Comparison of ENCODE assay signal across 15 cellular contexts in genomic region chr21:37445228-37445627, GRCh38.
A peak's percentile ranks its signal among the peaks of the same experiment; 100 is the strongest.
DNase-seq lines count a peak whose midpoint lies in the region; ATAC-seq and TF ChIP-seq lines count a peak whose summit lies in the region.
"Had no signal": no experiment of that assay in that cellular context is flagged by ENCODE, and none has a peak within 500 bp of the region (broad histone marks: within the 10 kb centered on the region; RNA-seq: fewer than 3 reads in every experiment).

No MANE protein-coding gene starts in this region.

- no peaks in the 10 kb centered on the region for H3K9me3 Mint-ChIP-seq in T-helper 2 cell treated with Interferon-gamma antibody and Interleukin-4, amounts not matched to agents 5 μg/mL and 100 μg/mL, for 36 hours

- no peaks in the 10 kb centered on the region for H3K27me3 ChIP-seq in AG04450 (ENCODE audit: control insufficient read depth, insufficient read depth, low read length)
- no peaks in the 10 kb centered on the region for H3K27me3 ChIP-seq in muscle layer of duodenum (ENCODE audit: low read depth, low read length)
- H3K27me3 ChIP-seq: Peyer's patch, transverse colon had no signal

- H3K27ac ChIP-seq in AG04450 (ENCODE audit: low read depth, low read length): no peak overlapping the region
- peak overlapping the region; percentile 7 for H3K27ac ChIP-seq in muscle layer of duodenum (ENCODE audit: low read length)
- H3K27ac ChIP-seq: Peyer's patch, transverse colon had no signal

- CTCF ChIA-PET in AG04450 (lab: Charles Lee): no interaction called here

- TF ChIP-seq CTCF in AG04450 (IDR thresholded peaks at IDR 0.05; ENCODE audit: low read depth, low read length) (no peak), cardiac fibroblast (IDR thresholded peaks at IDR 0.05; ENCODE audit: low read depth, low read length) (no peak)

- H3K27me3 Mint-ChIP-seq in T-helper 2 cell treated with Interferon-gamma antibody and Interleukin-4, amounts not matched to agents 5 μg/mL and 100 μg/mL, for 36 hours (ENCODE audit: low read depth): no peaks in the 10 kb centered on the region

- H3K4me1 ChIP-seq in muscle layer of duodenum (ENCODE audit: control insufficient read depth in 1 of 2, insufficient read depth in 2 of 2, low read length in 2 of 2): peaks cover 4 to 29% of the 10 kb centered on the region in 2 donors

- no peaks in the 10 kb centered on the region for H3K9me3 ChIP-seq in AG04450 (ENCODE audit: control insufficient read depth, insufficient read depth, low read length)
- no peaks in the 10 kb centered on the region for H3K9me3 ChIP-seq in muscle layer of duodenum (ENCODE audit: control insufficient read depth in 1 of 2, low read length in 2 of 2)
- H3K9me3 ChIP-seq: Peyer's patch, transverse colon had no signal

- H3K4me1 Mint-ChIP-seq in T-helper 2 cell treated with Interferon-gamma antibody and Interleukin-4, amounts not matched to agents 5 μg/mL and 100 μg/mL, for 36 hours (ENCODE audit: low read depth): peaks cover 33% of the 10 kb centered on the region

- no peak for ATAC-seq in HG02938 (IDR thresholded peaks at IDR 0.05; ENCODE audit: unreplicated experiment)
- ATAC-seq in HG03095 (IDR thresholded peaks at IDR 0.05; ENCODE audit: unreplicated experiment): no peak

- DNase-seq in AG04450 (ENCODE audit: low read depth, low spot score): peak; percentile 13
- peak; percentile 51 for DNase-seq in GM03348 (ENCODE audit: low spot score)
- DNase-seq in cardiac fibroblast (ENCODE audit: low read depth in 2 of 2): peak; percentile 74 to 81
- no peak for DNase-seq in NCI-H345 (lab: John Stamatoyannopoulos, UW)
- DNase-seq in T-helper 2 cell treated with Interferon-gamma antibody and Interleukin-4, amounts not matched to agents 5 μg/mL and 100 μg/mL, for 36 hours (ENCODE audit: low spot score): no peak
- DNase-seq: activated CD4-positive, alpha-beta T cell treated with anti-CD3 and anti-CD28 coated beads for 1 hour; NCI-H2081; nephron progenitor cell; Peyer's patch; right cardiac atrium; T-helper 1 cell; transverse colon had no signal

- no peaks in the 10 kb centered on the region for H3K36me3 ChIP-seq in muscle layer of duodenum (ENCODE audit: control insufficient read depth in 1 of 2, insufficient read depth in 2 of 2, low read length in 2 of 2)
- H3K36me3 ChIP-seq: Peyer's patch, transverse colon had no signal

- POLR2A ChIA-PET in AG04450 (lab: Yijun Ruan, JAX): no interaction called here

- no peak overlapping the region for H3K4me3 Mint-ChIP-seq in T-helper 2 cell treated with Interferon-gamma antibody and Interleukin-4, amounts not matched to agents 5 μg/mL and 100 μg/mL, for 36 hours
- H3K4me3 Mint-ChIP-seq: nephron progenitor cell had no signal

- H3K4me3 ChIP-seq in AG04450 (ENCODE audit: low read depth, low read length) (no peak overlapping the region), cardiac fibroblast (replicated peaks in 1 of 2; ENCODE audit: low read depth in 2 of 2, low read length in 2 of 2) (no peak overlapping the region), muscle layer of duodenum (ENCODE audit: low read depth in 1 of 2, low read length in 2 of 2) (no peak overlapping the region)
- H3K4me3 ChIP-seq: Peyer's patch, transverse colon had no signal

- H3K36me3 Mint-ChIP-seq in T-helper 2 cell treated with Interferon-gamma antibody and Interleukin-4, amounts not matched to agents 5 μg/mL and 100 μg/mL, for 36 hours (ENCODE audit: low read depth): peaks cover 10% of the 10 kb centered on the region

- no peak overlapping the region for H3K27ac Mint-ChIP-seq in T-helper 2 cell treated with Interferon-gamma antibody and Interleukin-4, amounts not matched to agents 5 μg/mL and 100 μg/mL, for 36 hours

Comparison
In these comparisons a context has a peak if more than half of its experiments do, and no peak if none do; other contexts are left out.
1. DNase-seq: peak in AG04450 (single experiment), GM03348 (single experiment) and cardiac fibroblast (2 of 2); none in NCI-H345 (single experiment) and T-helper 2 cell treated with Interferon-gamma antibody and Interleukin-4, amounts not matched to agents 5 μg/mL and 100 μg/mL, for 36 hours (single experiment).